ENCODE assay signal across 8 cellular contexts in genomic region chr13:31236211-31236786, GRCh38. TPM values are rescaled to one million over a fixed set of nuclear protein-coding genes. Genes with fewer than 3 reads are reported as not detected.
DNase-seq lines count a peak whose midpoint lies in the region; ATAC-seq, FAIRE-seq and TF ChIP-seq lines count a peak whose summit lies in the region.

No MANE protein-coding gene starts in this region.

- H3K9me1 ChIP-seq in keratinocyte (ENCODE audit: control insufficient read depth, extremely low read depth, insufficient read depth, low read length): no peaks in the 10 kb centered on the region

- POLR2A ChIA-PET in GM12878 (lab: Charles Lee): no interaction called here

- H3K27ac ChIP-seq in GM12878 (ENCODE audit: control insufficient read depth, insufficient read depth): no peak overlapping the region
- no peak overlapping the region for H3K27ac ChIP-seq in keratinocyte (ENCODE audit: control insufficient read depth, insufficient read depth, low read length)
- no peak overlapping the region for H3K27ac ChIP-seq in upper lobe of right lung

- no TSS peak for BruUV-seq in GM12878 (replicated peaks; lab: Mats Ljungman, UMichigan)

- DNase-seq in SIG-M5 treated with dmso at 0.1 percent for 504 hours (lab: John Stamatoyannopoulos, UW; ENCODE audit: unreplicated experiment): peak; percentile 69
- DNase-seq in SIG-M5 (lab: John Stamatoyannopoulos, UW): no peak
- DNase-seq in NCI-H2107 treated with DMSO at 0.1 percent for 48 hours (lab: John Stamatoyannopoulos, UW; ENCODE audit: unreplicated experiment): peak; percentile 13
- DNase-seq in GM12878 (ENCODE audit: low read depth, low spot score): no peak
- no peak for DNase-seq in keratinocyte (ENCODE audit: low read depth, low spot score)
- no peak for DNase-seq in upper lobe of right lung
- DNase-seq in activated effector memory CD4-positive, alpha-beta T cell treated with anti-CD3 and anti-CD28 coated beads, Interleukin-2, amount 50 U/mL, for 16 hours: no peak
- DNase-seq in stimulated activated naive CD4-positive, alpha-beta T cell (lab: John Stamatoyannopoulos, UW): no peak

- H3K9me3 ChIP-seq in GM12878 (replicated peaks; ENCODE audit: control insufficient read depth, insufficient read depth, low read length): no peaks in the 10 kb centered on the region
- no peaks in the 10 kb centered on the region for H3K9me3 ChIP-seq in keratinocyte (ENCODE audit: control insufficient read depth, low read depth, low read length)
- no peaks in the 10 kb centered on the region for H3K9me3 ChIP-seq in upper lobe of right lung

- intact Hi-C loops in GM12878 (cut with micrococcal nuclease; ENCODE audit: unreplicated experiment) (loop anchor here (1.0 to 5.0 kb wide), 3 partner anchors 171 to 506 kb away; no protein-coding TSS in a partner anchor), upper lobe of right lung (cut with DNase I) (loop anchor here (10.0 kb wide), 1 partner anchor 189 kb away; no protein-coding TSS in a partner anchor)

- SMC1A ChIA-PET in GM12878 (lab: Charles Lee; ENCODE audit: uncharacterized antibody, unreplicated experiment): interaction anchor here (1.1 to 6.7 kb wide), 7 partner anchors 9 to 505 kb away, joined by 3 to 44 read pairs (median 3); no protein-coding TSS in a partner anchor

- H3K27me3 ChIP-seq in GM12878 (replicated peaks in 1 of 2; ENCODE audit: control insufficient read depth in 2 of 2, insufficient read depth in 2 of 2, low read length in 1 of 2): no peaks in the 10 kb centered on the region; a peak in 1 of 4 replicates
- H3K27me3 ChIP-seq in keratinocyte (ENCODE audit: control insufficient read depth, extremely low read depth, insufficient read depth, low read length): no peaks in the 10 kb centered on the region
- no peaks in the 10 kb centered on the region for H3K27me3 ChIP-seq in upper lobe of right lung

- dilution Hi-C loops in keratinocyte (cut with MboI; ENCODE audit: extremely low pct_ligation_motif_present, low sequenced_read_pairs): loop anchor here (25.0 kb wide), 1 partner anchor 176 kb away; no protein-coding TSS in a partner anchor

- in situ Hi-C loops in GM12878 (cut with MboI): loop anchor here (10.0 kb wide), 1 partner anchor 499 kb away; the partner anchor contains the start of gene RXFP2

- TF ChIP-seq POLR2A in GM12878 (IDR thresholded peaks at IDR 0.05; ENCODE audit: low read depth, low read length): no peak

- ATAC-seq in GM12878 (peak; percentile 84), upper lobe of right lung (peak; percentile 54)

- TF ChIP-seq RAD21 in GM12878 (IDR thresholded peaks at IDR 0.05; ENCODE audit: insufficient read depth, low read depth, low read length): peak; percentile 63

- H3K4me2 ChIP-seq in GM12878 (ENCODE audit: control insufficient read depth, insufficient read depth) (no peak overlapping the region), keratinocyte (ENCODE audit: control insufficient read depth, extremely low read depth, insufficient read depth, low read depth, low read length) (no peak overlapping the region)

- TF ChIP-seq CTCF in GM12878 (IDR thresholded peaks at IDR 0.05 in 2 of 3, conservative IDR thresholded peaks at IDR 0.05 in 1 of 3; ENCODE audit: control insufficient read depth in 2 of 3, extremely low read depth in 1 of 3, insufficient read depth in 1 of 3, low read depth in 3 of 3, low read length in 3 of 3) (peak; percentile 43 to 71 (median 59); a peak in 5 of 6 replicates), keratinocyte (optimal IDR thresholded peaks at IDR 0.05 in 1 of 3, IDR thresholded peaks at IDR 0.05 in 1 of 3, conservative IDR thresholded peaks at IDR 0.05 in 1 of 3; ENCODE audit: extremely low read depth in 1 of 3, insufficient read depth in 2 of 3, low read length in 3 of 3) (peak in 2 of 3 experiments; percentile 48 to 55), upper lobe of right lung (IDR thresholded peaks at IDR 0.05) (peak; percentile 73)

- 0% methylated on average over 3 of the region's 3 CpGs for WGBS in GM12878 (ENCODE audit: insufficient coverage, insufficient replicate concordance, low lambda C conversion rate, missing lambda C conversion rate)

- H4K20me1 ChIP-seq in GM12878 (ENCODE audit: control insufficient read depth, insufficient read depth) (no peaks in the 10 kb centered on the region), keratinocyte (ENCODE audit: control insufficient read depth, extremely low read depth, insufficient read depth, low read length) (no peaks in the 10 kb centered on the region)

- CTCF ChIA-PET in GM12878 (lab: Yijun Ruan, JAX): interaction anchor here (0.8 to 5.4 kb wide), 16 partner anchors 9 to 588 kb away, joined by 3 to 72 read pairs (median 8); no protein-coding TSS in a partner anchor

- H3K9ac ChIP-seq in GM12878 (ENCODE audit: control insufficient read depth, insufficient read depth, low read length) (no peak overlapping the region), keratinocyte (ENCODE audit: control insufficient read depth, extremely low read depth, insufficient read depth, low read length) (no peak overlapping the region)

- RAD21 ChIA-PET in GM12878 (lab: Charles Lee; ENCODE audit: unreplicated experiment): interaction anchor here (1.1 to 1.8 kb wide), 4 partner anchors 185 to 505 kb away, joined by 3 to 10 read pairs (median 4); no protein-coding TSS in a partner anchor

- H3K36me3 ChIP-seq in GM12878 (ENCODE audit: control insufficient read depth in 2 of 2, insufficient read depth in 2 of 2, low read length in 1 of 2): no peaks in the 10 kb centered on the region
- H3K36me3 ChIP-seq in keratinocyte (ENCODE audit: control insufficient read depth in 2 of 2, extremely low read depth in 1 of 2, insufficient read depth in 2 of 2, low read length in 2 of 2): peaks cover 0 to 1% of the 10 kb centered on the region in 2 experiments
- no peaks in the 10 kb centered on the region for H3K36me3 ChIP-seq in upper lobe of right lung

- FAIRE-seq in GM12878 (lab: Jason Lieb, UNC) (peak; percentile 66), keratinocyte (lab: Jason Lieb, UNC) (peak; percentile 32)

- H3K79me2 ChIP-seq in GM12878 (ENCODE audit: control insufficient read depth, insufficient read depth, low read length) (no peaks in the 10 kb centered on the region), keratinocyte (ENCODE audit: control insufficient read depth, insufficient read depth, low read length) (no peaks in the 10 kb centered on the region)

- no peak overlapping the region for H2AFZ ChIP-seq in GM12878 (ENCODE audit: control insufficient read depth, low read depth, low read length)
- no peak overlapping the region for H2AFZ ChIP-seq in keratinocyte (ENCODE audit: control insufficient read depth, low read length)

- H3K4me1 ChIP-seq in GM12878 (ENCODE audit: control insufficient read depth, insufficient read depth, low read length) (no peaks in the 10 kb centered on the region), keratinocyte (ENCODE audit: control insufficient read depth, extremely low read depth, insufficient read depth, low read length) (no peaks in the 10 kb centered on the region), upper lobe of right lung (no peaks in the 10 kb centered on the region)

- H3K4me3 ChIP-seq in GM12878: no peak overlapping the region
- no peak overlapping the region for H3K4me3 ChIP-seq in keratinocyte (ENCODE audit: control insufficient read depth in 2 of 3, extremely low read depth in 1 of 3, insufficient read depth in 2 of 3, low read depth in 1 of 3, low read length in 3 of 3)
- H3K4me3 ChIP-seq in upper lobe of right lung: no peak overlapping the region

- no peak for TF ChIP-seq EP300 in GM12878 (IDR thresholded peaks at IDR 0.05; ENCODE audit: borderline replicate concordance in 1 of 2, control insufficient read depth in 1 of 2, low read depth in 2 of 2, low read length in 2 of 2)

TF ChIP-seq in GM12878, 131 proteins besides CTCF, POLR2A, EP300 and RAD21:
- peak; percentile 59; the same call in 1 of the 2 replicates for TF ChIP-seq SMC3 (IDR thresholded peaks at IDR 0.05; ENCODE audit: borderline replicate concordance, low read length)
- no peak for TF ChIP-seq JUNB (IDR thresholded peaks at IDR 0.05)
- TF ChIP-seq MTA2 (IDR thresholded peaks at IDR 0.05; ENCODE audit: low read depth): no peak
- no peak for TF ChIP-seq SIN3A (IDR thresholded peaks at IDR 0.05; ENCODE audit: low read depth, low read length)

RNA-seq across cellular contexts. Expression of gene B3GLCT, which starts 36.5 kb away (rescaled TPM):
- 0.19 and 0.27 TPM in 2 replicates for total RNA-seq in GM12878 (2013; cell fraction: nucleolus; rRNA removed)
- total RNA-seq in GM12878 (2014; rRNA removed) (0.22 and 0.23 TPM in 2 replicates), GM12878 (2014; rRNA removed; fragmentation: Illumina TruSeq; extraction: Trizol) (0.28 and 0.31 TPM in 2 replicates), GM12878 (2021) (0.27 and 0.28 TPM in 2 replicates), upper lobe of right lung (6.7 TPM)
- polyA plus RNA-seq in GM12878 (2011; ENCODE audit: low read depth): 0.18 TPM
- polyA plus RNA-seq in GM12878 (2011; rRNA removed) (0.34 and 0.35 TPM in 2 replicates), GM12878 (2014; fragmentation: Illumina TruSeq; extraction: Trizol) (0.14 and 0.22 TPM in 2 replicates), GM12878 (2014; fragmentation: Nextera tagmentation; extraction: Ambion mirVana) (under 1 TPM; 0.07 to 0.10 TPM), GM12878 (2014; rRNA removed) (0.18 TPM in 2 replicates), GM12878 (2016; fragmentation: Nextera tagmentation; extraction: Ambion mirVana) (under 1 TPM; 0.66 to 0.89 TPM), keratinocyte (2.6 to 4.4 TPM (median 3.4 TPM) in 3 replicates)
- 0.18 TPM in 2 replicates for polyA plus RNA-seq in GM12878 (2011; cell fraction: cytosol; rRNA removed)
- 0.15 and 0.16 TPM in 2 replicates for polyA plus RNA-seq in GM12878 (2011; cell fraction: nucleus; rRNA removed)
- 0.23 and 0.25 TPM in 2 replicates for polyA plus RNA-seq in GM12878 (2012)
- 0.57 and 0.59 TPM in 2 replicates for polyA minus RNA-seq in GM12878 (2011; rRNA and poly(A)+ RNA removed)
- 0.31 TPM in 1 of 2 replicates, not detected in the other for polyA minus RNA-seq in GM12878 (2011; cell fraction: cytosol; rRNA and poly(A)+ RNA removed)
- 0.12 and 0.67 TPM in 2 replicates for polyA minus RNA-seq in GM12878 (2011; cell fraction: nucleus; rRNA and poly(A)+ RNA removed)
- 1.1 TPM for polyA plus RNA-seq in keratinocyte (2011; ENCODE audit: low read depth)
- 1.2 and 2.4 TPM in 2 replicates for polyA plus RNA-seq in keratinocyte (2011; cell fraction: cytosol; rRNA removed)
- polyA plus RNA-seq in keratinocyte (2011; cell fraction: nucleus; rRNA removed): 3.5 and 4.5 TPM in 2 replicates
- polyA plus RNA-seq in keratinocyte (2012; ENCODE audit: low replicate concordance): 3.0 and 4.4 TPM in 2 replicates
- 3.4 to 4.9 TPM (median 3.6 TPM) in 3 replicates for polyA minus RNA-seq in keratinocyte
- polyA minus RNA-seq in keratinocyte (2011; cell fraction: cytosol; rRNA and poly(A)+ RNA removed): 2.9 TPM
- polyA minus RNA-seq in keratinocyte (2011; cell fraction: nucleus; rRNA and poly(A)+ RNA removed): 3.7 and 6.5 TPM in 2 replicates

Comparison
In these comparisons a context has a peak if more than half of its experiments do, and no peak if none do; other contexts are left out.
1. DNase-seq: peak in SIG-M5 treated with dmso at 0.1 percent for 504 hours (single experiment) and NCI-H2107 treated with DMSO at 0.1 percent for 48 hours (single experiment); none in SIG-M5 (single experiment), GM12878 (single experiment), keratinocyte (single experiment), upper lobe of right lung (single experiment), activated effector memory CD4-positive, alpha-beta T cell treated with anti-CD3 and anti-CD28 coated beads, Interleukin-2, amount 50 U/mL, for 16 hours (single experiment) and stimulated activated naive CD4-positive, alpha-beta T cell (0 of 6).
2. Peak in every context shown above with its lines, with median percentiles within 50 percentile points of each other: CTCF ChIP-seq.